In genomic region chr4:40976343-40976742, GRCh38 we compare ENCODE assay signal across 9 cellular contexts.
DNase-seq lines count a peak whose midpoint lies in the region; ATAC-seq and TF ChIP-seq lines count a peak whose summit lies in the region.
"Had no signal": no experiment of that assay in that cellular context is flagged by ENCODE, and none has a peak within 500 bp of the region (broad histone marks: within the 10 kb centered on the region; RNA-seq: fewer than 3 reads in every experiment).

No MANE protein-coding gene starts in this region.

- peaks cover 0 to 5% (median 2%) of the 10 kb centered on the region in 3 donors for H3K9me3 Mint-ChIP-seq in T-cell

- no peak overlapping the region for H3K27ac Mint-ChIP-seq in T-cell

- no peaks in the 10 kb centered on the region for H3K4me1 Mint-ChIP-seq in T-cell

- H3F3A ChIP-seq in DOHH2 (ENCODE audit: control insufficient read depth, insufficient read depth): no peaks in the 10 kb centered on the region

- H3K79me2 ChIP-seq in DOHH2 (ENCODE audit: control insufficient read depth, low read length): no peaks in the 10 kb centered on the region

- no peaks in the 10 kb centered on the region for H3K9me2 ChIP-seq in DOHH2 (replicated peaks; ENCODE audit: control insufficient read depth, low read length)

- CTCF ChIA-PET in T-cell (lab: Charles Lee): interaction anchor here in 1 of 2 donors (0.5 kb wide), 1 partner anchor 48 kb away, joined by 3 read pairs; no protein-coding TSS in a partner anchor

- H3K27me3 Mint-ChIP-seq in T-cell: peaks cover 13 to 31% of the 10 kb centered on the region in 2 donors

- H4K20me1 ChIP-seq in DOHH2 (ENCODE audit: control insufficient read depth, insufficient read depth, low read depth, low read length): no peaks in the 10 kb centered on the region

- H3K27ac ChIP-seq in DOHH2 (ENCODE audit: low read depth, low read length): no peak overlapping the region
- H3K27ac ChIP-seq: skin epidermis had no signal

- DNase-seq in HFF-Myc (ENCODE audit: extremely low read depth, low read depth): no peak
- DNase-seq in NCI-H82 (lab: John Stamatoyannopoulos, UW): peak; percentile 72
- DNase-seq in dedifferentiated amniotic fluid mesenchymal stem cell (ENCODE audit: extremely low spot score): peak; percentile 74
- DNase-seq in mucosa of descending colon: peak in 1 of 3 donors; percentile 80
- no peak for DNase-seq in activated CD4-positive, CD25-positive, alpha-beta regulatory T cell treated with anti-CD3 and anti-CD28 coated beads, Interleukin-2, amount 50 U/mL, for 72 hours
- DNase-seq in T-cell: no peak

- ATAC-seq in mucosa of descending colon (peak; percentile 53), HG02840 (IDR thresholded peaks at IDR 0.05; ENCODE audit: low FRiP score, unreplicated experiment) (no peak), T-cell (replicated peaks in 1 of 4) (no peak)

- POLR2A ChIA-PET in T-cell (lab: Charles Lee): interaction anchor here in 1 of 2 donors (0.7 kb wide), 1 partner anchor 10 kb away, joined by 3 read pairs; no protein-coding TSS in a partner anchor

- peak; percentile 71 for TF ChIP-seq CTCF in DOHH2 (IDR thresholded peaks at IDR 0.05; ENCODE audit: low read depth, low read length, poor library complexity, severe bottlenecking)
- TF ChIP-seq CTCF in HFF-Myc (IDR thresholded peaks at IDR 0.05; ENCODE audit: low read depth, low read length, missing control alignments): peak; percentile 50
- peak; percentile 36 for TF ChIP-seq CTCF in mucosa of descending colon (IDR thresholded peaks at IDR 0.05)

- H3K4me1 ChIP-seq in DOHH2 (ENCODE audit: control insufficient read depth, low read length): peaks cover 33% of the 10 kb centered on the region
- H3K4me1 ChIP-seq in mucosa of descending colon (ENCODE audit: low read depth): no peaks in the 10 kb centered on the region

- no peaks in the 10 kb centered on the region for H3K9me3 ChIP-seq in DOHH2 (ENCODE audit: control insufficient read depth, insufficient read depth, low read length)
- no peaks in the 10 kb centered on the region for H3K9me3 ChIP-seq in mucosa of descending colon

- intact Hi-C loops in mucosa of descending colon (cut with DNase I, micrococcal nuclease): loop anchor here in 1 of 2 donors (10.0 kb wide), 1 partner anchor 238 kb away; the partner anchor contains the start of gene APBB2

- H3K36me3 Mint-ChIP-seq in T-cell: no peaks in the 10 kb centered on the region

- H3K4me3 Mint-ChIP-seq in T-cell: no peak overlapping the region

- no peaks in the 10 kb centered on the region for H3K36me3 ChIP-seq in DOHH2 (ENCODE audit: control insufficient read depth, low read length)
- no peaks in the 10 kb centered on the region for H3K36me3 ChIP-seq in mucosa of descending colon (ENCODE audit: low read depth)

- no peaks in the 10 kb centered on the region for H3K27me3 ChIP-seq in DOHH2 (ENCODE audit: control insufficient read depth, low read length)

- no peak overlapping the region for H3K4me3 ChIP-seq in DOHH2 (ENCODE audit: low read length)
- no peak overlapping the region for H3K4me3 ChIP-seq in HFF-Myc (replicated peaks; ENCODE audit: low read depth, low read length)
- no peak overlapping the region for H3K4me3 ChIP-seq in mucosa of descending colon
- H3K4me3 ChIP-seq: skin epidermis had no signal

- 0 out of 2 replicates have a peak overlapping the region, but pooled peaks have one; percentile 17 for H3K4me2 ChIP-seq in DOHH2 (ENCODE audit: low read length)

Comparison
In these comparisons a context has a peak if more than half of its experiments do, and no peak if none do; other contexts are left out.
1. DNase-seq: peak in NCI-H82 (single experiment) and dedifferentiated amniotic fluid mesenchymal stem cell (single experiment); none in HFF-Myc (single experiment), activated CD4-positive, CD25-positive, alpha-beta regulatory T cell treated with anti-CD3 and anti-CD28 coated beads, Interleukin-2, amount 50 U/mL, for 72 hours (single experiment) and T-cell (0 of 34).
2. Peak in every context shown above with its lines, with median percentiles within 50 percentile points of each other: CTCF ChIP-seq.